ENCODE assay signal across 20 cellular contexts in the genomic region with DNA sequence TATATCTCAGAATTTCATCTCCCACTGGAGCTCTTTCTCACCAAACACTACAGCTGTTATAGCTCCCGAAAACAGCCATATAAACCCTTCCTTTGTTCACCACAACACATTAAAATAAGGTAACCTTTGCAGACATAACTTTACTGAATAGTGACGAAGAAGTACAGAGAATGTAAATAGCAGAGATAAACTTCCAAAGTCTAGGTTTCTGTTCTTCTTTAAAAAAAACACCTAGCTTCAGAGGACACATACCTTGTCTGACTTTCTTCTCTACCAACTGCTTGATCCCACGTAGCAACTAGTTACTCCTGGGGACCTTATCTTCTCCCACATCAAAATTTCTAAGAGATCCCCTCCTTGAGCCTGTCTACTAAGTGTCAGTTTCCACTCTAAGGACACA. TPM values are rescaled to one million over a fixed set of nuclear protein-coding genes. Genes with fewer than 3 reads are reported as not detected.
DNase-seq lines count a peak whose midpoint lies in the region; ATAC-seq, FAIRE-seq and TF ChIP-seq lines count a peak whose summit lies in the region.
"Had no signal": no experiment of that assay in that cellular context is flagged by ENCODE, and none has a peak within 500 bp of the region (broad histone marks: within the 10 kb centered on the region; RNA-seq: fewer than 3 reads in every experiment).

No MANE protein-coding gene starts in this region.

- peak overlapping the region; percentile 38; the same call in 1 of the 2 replicates for H3K4me2 ChIP-seq in GM12878 (ENCODE audit: control insufficient read depth, insufficient read depth)
- H3K4me2 ChIP-seq: KMS-11 had no signal

- H3K27me3 ChIP-seq in GM12878 (replicated peaks in 1 of 2; ENCODE audit: control insufficient read depth in 2 of 2, insufficient read depth in 2 of 2, low read length in 1 of 2) (no peaks in the 10 kb centered on the region), gastrocnemius medialis (no peaks in the 10 kb centered on the region), ovary (no peaks in the 10 kb centered on the region), gastroesophageal sphincter (no peaks in the 10 kb centered on the region)

- H3K36me3 ChIP-seq in GM12878 (ENCODE audit: control insufficient read depth in 2 of 2, insufficient read depth in 2 of 2, low read length in 1 of 2) (peaks cover 2 to 8% of the 10 kb centered on the region in 2 experiments; a peak in 3 of 4 replicates), gastrocnemius medialis (peaks cover 0 to 16% of the 10 kb centered on the region in 2 donors), ovary (no peaks in the 10 kb centered on the region), gastroesophageal sphincter (peaks cover 5 to 39% of the 10 kb centered on the region in 2 donors)

- TF ChIP-seq POLR2A in GM12892 (IDR thresholded peaks at IDR 0.05; ENCODE audit: low read depth, low read length) (no peak), GM12878 (IDR thresholded peaks at IDR 0.05; ENCODE audit: low read depth, low read length) (no peak), gastrocnemius medialis (IDR thresholded peaks at IDR 0.05) (no peak), ovary (IDR thresholded peaks at IDR 0.05) (no peak), gastroesophageal sphincter (IDR thresholded peaks at IDR 0.05) (no peak)

- no peak overlapping the region for H3K9ac ChIP-seq in GM12878 (ENCODE audit: control insufficient read depth, insufficient read depth, low read length)
- H3K9ac ChIP-seq: GM23248, KMS-11 had no signal

- no TSS peak for BruUV-seq in GM12878 (replicated peaks; lab: Mats Ljungman, UMichigan)

- peaks cover 6% of the 10 kb centered on the region for H3K9me3 ChIP-seq in GM12878 (replicated peaks; ENCODE audit: control insufficient read depth, insufficient read depth, low read length)
- H3K9me3 ChIP-seq in gastrocnemius medialis, result no peaks in the 10 kb centered on the region
- H3K9me3 ChIP-seq in ovary, result no peaks in the 10 kb centered on the region
- no peaks in the 10 kb centered on the region for H3K9me3 ChIP-seq in gastroesophageal sphincter
- H3K9me3 ChIP-seq: HAP-1 had no signal

- no peak overlapping the region for H2AFZ ChIP-seq in GM12878 (ENCODE audit: control insufficient read depth, low read depth, low read length)
- H2AFZ ChIP-seq: GM23248 had no signal

- no peak for TF ChIP-seq EP300 in GM12878 (IDR thresholded peaks at IDR 0.05; ENCODE audit: borderline replicate concordance in 1 of 2, control insufficient read depth in 1 of 2, low read depth in 2 of 2, low read length in 2 of 2)
- TF ChIP-seq EP300 in ovary (IDR thresholded peaks at IDR 0.05), result no peak
- no peak for TF ChIP-seq EP300 in gastroesophageal sphincter (IDR thresholded peaks at IDR 0.05)

- in situ Hi-C loops in GM12878 (cut with MboI) (no loop called here), gastrocnemius medialis (cut with MboI; ENCODE audit: low sequenced_read_pairs in 4 of 4) (no loop called here)

- no peaks in the 10 kb centered on the region for H4K20me1 ChIP-seq in GM12878 (ENCODE audit: control insufficient read depth, insufficient read depth)

- TF ChIP-seq RAD21 in GM12878 (IDR thresholded peaks at IDR 0.05; ENCODE audit: insufficient read depth, low read depth, low read length), result no peak

- ATAC-seq in GM12878, result peak; percentile 51
- no peak for ATAC-seq in gastrocnemius medialis
- no peak for ATAC-seq in gastroesophageal sphincter
- ATAC-seq in HG03280 (IDR thresholded peaks at IDR 0.05; ENCODE audit: unreplicated experiment), result no peak

- POLR2A ChIA-PET in GM12878 (lab: Charles Lee), result interaction anchor here (1.2 kb wide), 1 partner anchor 18 kb away, joined by 5 read pairs; no protein-coding TSS in a partner anchor

- intact Hi-C loops in GM12878 (cut with micrococcal nuclease; ENCODE audit: unreplicated experiment), result no loop called here
- intact Hi-C loops in gastrocnemius medialis (cut with DNase I; ENCODE audit: low total_unique reads), result no loop called here
- intact Hi-C loops in ovary (cut with DNase I), result no loop called here

- CTCF ChIA-PET in GM12878 (lab: Yijun Ruan, JAX), result interaction anchor here (2.3 kb wide), 1 partner anchor 31 kb away, joined by 10 read pairs; no protein-coding TSS in a partner anchor

- no peak overlapping the region for H3K4me3 ChIP-seq in GM12865 (ENCODE audit: low read depth, low read length)
- no peak overlapping the region for H3K4me3 ChIP-seq in GM12878
- H3K4me3 ChIP-seq in gastrocnemius medialis, result no peak overlapping the region
- no peak overlapping the region for H3K4me3 ChIP-seq in ovary
- no peak overlapping the region for H3K4me3 ChIP-seq in gastroesophageal sphincter
- H3K4me3 ChIP-seq: GM23248, HAP-1 had no signal

- RAD21 ChIA-PET in GM12878 (lab: Charles Lee; ENCODE audit: unreplicated experiment), result interaction anchor here (1.0 to 1.7 kb wide), 3 partner anchors 20 to 163 kb away, joined by 3 to 5 read pairs (median 3); no protein-coding TSS in a partner anchor

- DNase-seq in GM12865 (ENCODE audit: low read depth) (peak; percentile 2), GM12892 (ENCODE audit: insufficient read length) (no peak), GM12878 (ENCODE audit: low read depth, low spot score) (no peak), gastrocnemius medialis (no peak), ovary (no peak), AG08395 (ENCODE audit: low spot score) (no peak)
- DNase-seq: ACHN; AML-193; CD4-positive, alpha-beta T cell; DMS153; DMS79; GDM1; GM23248 had no signal

- H3K27ac ChIP-seq in GM12878 (ENCODE audit: control insufficient read depth, insufficient read depth) (no peak overlapping the region; the same call in 1 of the 2 replicates), gastrocnemius medialis (peak overlapping the region; percentile 16 to 71 (median 47)), ovary (no peak overlapping the region), gastroesophageal sphincter (peak overlapping the region in 2 of 4 donors; percentile 9 to 34)
- H3K27ac ChIP-seq: C4-2B, GM23248, KMS-11 had no signal

- TF ChIP-seq CTCF in GM12865 (IDR thresholded peaks at IDR 0.05; ENCODE audit: insufficient read depth, low read depth, low read length, missing control alignments) (no peak), GM12878 (IDR thresholded peaks at IDR 0.05 in 2 of 3, conservative IDR thresholded peaks at IDR 0.05 in 1 of 3; ENCODE audit: control insufficient read depth in 2 of 3, extremely low read depth in 1 of 3, insufficient read depth in 1 of 3, low read depth in 3 of 3, low read length in 3 of 3) (no peak), gastrocnemius medialis (IDR thresholded peaks at IDR 0.05 in 4 of 5, conservative IDR thresholded peaks at IDR 0.05 in 1 of 5) (no peak), ovary (IDR thresholded peaks at IDR 0.05) (no peak), gastroesophageal sphincter (IDR thresholded peaks at IDR 0.05) (no peak)

- FAIRE-seq in GM12892 (lab: Jason Lieb, UNC), result peak; percentile 21
- FAIRE-seq in GM12878 (lab: Jason Lieb, UNC), result no peak
- FAIRE-seq: A204.1, GM19239 had no signal

- H3K79me2 ChIP-seq in GM12878 (ENCODE audit: control insufficient read depth, insufficient read depth, low read length), result peaks cover 31% of the 10 kb centered on the region

- H3K4me1 ChIP-seq in GM12878 (ENCODE audit: control insufficient read depth, insufficient read depth, low read length) (peaks cover 6% of the 10 kb centered on the region; the same call in 1 of the 2 replicates), gastrocnemius medialis (peaks cover 9 to 11% of the 10 kb centered on the region in 2 donors), ovary (ENCODE audit: insufficient read depth) (no peaks in the 10 kb centered on the region), gastroesophageal sphincter (peaks cover 0 to 57% (median 14%) of the 10 kb centered on the region in 3 donors)
- H3K4me1 ChIP-seq: HAP-1 had no signal

- WGBS in GM12878 (ENCODE audit: insufficient coverage, insufficient replicate concordance, low lambda C conversion rate, missing lambda C conversion rate), result 37% methylated on average over 3 of the region's 3 CpGs
- 58 to 71% (median 62%) methylated on average over 3 of the region's 3 CpGs for WGBS in ovary, 3 donors
- 44 to 50% methylated on average over 3 of the region's 3 CpGs for WGBS in gastroesophageal sphincter (ENCODE audit: low coverage in 1 of 2), 2 donors

- SMC1A ChIA-PET in GM12878 (lab: Charles Lee; ENCODE audit: uncharacterized antibody, unreplicated experiment), result interaction anchor here (1.0 to 1.6 kb wide), 5 partner anchors 13 to 163 kb away, joined by 3 to 5 read pairs (median 4); no protein-coding TSS in a partner anchor

TF ChIP-seq in GM12878, 131 proteins besides CTCF, POLR2A, EP300 and RAD21:
- no peak for TF ChIP-seq TARDBP (IDR thresholded peaks at IDR 0.05; ENCODE audit: borderline replicate concordance)

RNA-seq across cellular contexts. Expression of gene ATL2, which starts 32.3 kb away (rescaled TPM):
- polyA plus RNA-seq in GM12892 (2012; ENCODE audit: missing spikeins), result 39.2 TPM
- 377 and 379 TPM in 2 replicates for total RNA-seq in GM12878 (2013; cell fraction: nucleolus; rRNA removed)
- total RNA-seq in GM12878 (2014; rRNA removed) (49.6 and 60.7 TPM in 2 replicates), GM12878 (2014; rRNA removed; fragmentation: Illumina TruSeq; extraction: Trizol) (44.7 and 51.5 TPM in 2 replicates), GM12878 (2021) (44.4 and 48.2 TPM in 2 replicates), gastrocnemius medialis (100 to 1,000 TPM in 2 of 4 donors, 10 to 100 TPM in 2; 60.1 to 130 (median 108) TPM), ovary (100 to 1,000 TPM in 2 of 7 donors, 10 to 100 TPM in 5; 75.2 to 149 (median 96.3) TPM), gastroesophageal sphincter (100 to 1,000 TPM; 206 to 329 (median 253) TPM)
- 15.7 TPM for polyA plus RNA-seq in GM12878 (2011; ENCODE audit: low read depth)
- polyA plus RNA-seq in GM12878 (2011; rRNA removed) (49.6 and 68.7 TPM in 2 replicates), GM12878 (2014; fragmentation: Illumina TruSeq; extraction: Trizol) (43.3 and 53.6 TPM in 2 replicates), GM12878 (2014; fragmentation: Nextera tagmentation; extraction: Ambion mirVana) (10 to 100 TPM in 1 of 2 experiments, 1 to 10 TPM in 1; 8.6 to 12.6 TPM), GM12878 (2014; rRNA removed) (40.2 and 40.7 TPM in 2 replicates), GM12878 (2016; fragmentation: Nextera tagmentation; extraction: Ambion mirVana) (10 to 100 TPM; 33.2 to 34.5 TPM), ovary (10 to 100 TPM; 47.9 to 53.6 TPM)
- polyA plus RNA-seq in GM12878 (2011; cell fraction: cytosol; rRNA removed), result 35.8 and 40.6 TPM in 2 replicates
- 71.5 and 131 TPM in 2 replicates for polyA plus RNA-seq in GM12878 (2011; cell fraction: nucleus; rRNA removed)
- 19.0 and 27.1 TPM in 2 replicates for polyA plus RNA-seq in GM12878 (2012)
- 33.8 and 61.5 TPM in 2 replicates for polyA minus RNA-seq in GM12878 (2011; rRNA and poly(A)+ RNA removed)
- polyA minus RNA-seq in GM12878 (2011; cell fraction: cytosol; rRNA and poly(A)+ RNA removed), result 16.3 and 19.1 TPM in 2 replicates
- 62.7 and 96.7 TPM in 2 replicates for polyA minus RNA-seq in GM12878 (2011; cell fraction: nucleus; rRNA and poly(A)+ RNA removed)

Comparison
In these comparisons a context has a peak if more than half of its experiments do, and no peak if none do; other contexts are left out.
1. H3K27ac ChIP-seq: peak in gastrocnemius medialis (4 of 4); none in GM12878 (single experiment) and ovary (0 of 2).